In genomic region chr20:3716195-3716834, GRCh38 we compare ENCODE assay signal across 8 cellular contexts. TPM values are rescaled to one million over a fixed set of nuclear protein-coding genes. Genes with fewer than 3 reads are reported as not detected.
DNase-seq lines count a peak whose midpoint lies in the region; ATAC-seq and TF ChIP-seq lines count a peak whose summit lies in the region.

No MANE protein-coding gene starts in this region.

- H3K4me1 ChIP-seq in A673 (ENCODE audit: insufficient read depth, low read length, poor library complexity, severe bottlenecking), result no peaks in the 10 kb centered on the region

- no peak overlapping the region for H3K27ac ChIP-seq in A673 (ENCODE audit: low read depth, low read length, poor library complexity, severe bottlenecking)

- POLR2A ChIA-PET in A673 (lab: Charles Lee; ENCODE audit: low non-redundant PET), result no interaction called here

- peaks cover 4% of the 10 kb centered on the region for H3K27me3 ChIP-seq in A673 (replicated peaks; ENCODE audit: insufficient read depth, low read depth, low read length, poor library complexity)

- CTCF ChIA-PET in A673 (lab: Charles Lee), result interaction anchor here (0.5 to 1.2 kb wide), 4 partner anchors 51 to 399 kb away, joined by 3 to 5 read pairs (median 4); partner anchors contain the start of genes ADISSP, AP5S1 and SPEF1

- no peaks in the 10 kb centered on the region for H3K9me3 ChIP-seq in A673 (ENCODE audit: low read depth, low read length, poor library complexity, severe bottlenecking)

- no peaks in the 10 kb centered on the region for H3K36me3 ChIP-seq in A673 (ENCODE audit: insufficient read depth, low read length, poor library complexity, severe bottlenecking)

- no peak overlapping the region for H3K4me3 ChIP-seq in A673 (ENCODE audit: low read depth, low read length, poor library complexity, severe bottlenecking)

- no peak for ATAC-seq in GM18867 (IDR thresholded peaks at IDR 0.05; ENCODE audit: unreplicated experiment)

- peak; percentile 88 for TF ChIP-seq CTCF in A673 (conservative IDR thresholded peaks at IDR 0.05; ENCODE audit: low read depth, low read length)

- DNase-seq in A673 (ENCODE audit: low spot score) (peak; percentile 72), GM03348 (ENCODE audit: low spot score) (peak; percentile 79), NCI-H1092 treated with DMSO at 0.1 percent for 48 hours (lab: John Stamatoyannopoulos, UW) (peak; percentile 25), head of caudate nucleus (peak in 22 of 42 donors; percentile 18 to 69 (median 36)), retina (peak; percentile 67), NCI-H2029 (lab: John Stamatoyannopoulos, UW) (no peak)
- DNase-seq in activated CD4-positive, alpha-beta T cell treated with anti-CD3 and anti-CD28 coated beads, Interleukin-2, amount 50 U/mL, for 1 hour, result peak; percentile 7

- intact Hi-C loops in A673 (cut with micrococcal nuclease; ENCODE audit: unreplicated experiment) (loop anchor here (2.0 to 5.0 kb wide), 2 partner anchors 51 to 368 kb away; partner anchors contain the start of gene ADISSP), head of caudate nucleus (cut with DNase I) (no loop called here)

- BruUV-seq in A673 (replicated peaks; lab: Mats Ljungman, UMichigan), result no TSS peak

RNA-seq across cellular contexts. Expression of gene SIGLEC1, which starts 3.9 kb away (rescaled TPM):
- not detected in 2 replicates for total RNA-seq in A673 (2021)

RNA-seq across cellular contexts. Expression of gene HSPA12B, which starts 16.2 kb away (rescaled TPM):
- total RNA-seq in A673 (2021), result not detected in 2 replicates

RNA-seq across cellular contexts. Expression of gene ADAM33, which starts 34.5 kb away (rescaled TPM):
- total RNA-seq in A673 (2021), result not detected in 2 replicates

RNA-seq across cellular contexts. Expression of gene ADISSP, which starts 51.2 kb away (rescaled TPM):
- 75.7 and 80.3 TPM in 2 replicates for total RNA-seq in A673 (2021)

RNA-seq across cellular contexts. Expression of gene GFRA4, which starts 53.1 kb away (rescaled TPM):
- not detected in 2 replicates for total RNA-seq in A673 (2021)
